In the genomic region with DNA sequence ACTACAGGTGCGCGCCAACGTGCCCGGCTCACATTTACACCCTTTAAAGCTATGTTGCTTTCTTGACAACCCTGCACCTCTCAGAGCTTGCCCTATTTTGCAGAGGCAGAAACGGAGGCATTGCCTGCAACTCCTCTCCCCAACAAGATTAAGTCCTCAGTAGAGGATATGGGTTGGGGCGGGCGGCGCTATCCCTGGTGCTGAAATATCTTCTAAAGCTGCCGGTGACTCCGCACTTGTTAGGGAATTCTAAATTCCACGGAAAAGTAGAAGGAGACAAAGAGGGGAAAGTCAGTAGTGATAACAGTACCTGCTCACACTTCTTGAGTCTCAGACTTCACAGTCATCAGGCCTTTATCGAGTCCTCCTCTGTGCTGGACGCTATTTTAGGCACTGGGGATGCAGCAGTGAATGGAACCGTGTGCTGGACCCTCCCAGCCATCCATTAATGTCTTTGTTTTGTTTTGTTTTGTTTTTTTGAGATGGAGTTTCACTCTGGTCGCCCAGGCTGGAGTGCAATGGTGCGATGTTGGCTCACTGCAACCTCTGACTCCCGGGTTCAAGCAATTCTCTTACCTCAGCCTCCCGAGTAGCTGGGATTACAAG, we compare ENCODE assay signal across 9 cellular contexts. TPM values are rescaled to one million over a fixed set of nuclear protein-coding genes. Genes with fewer than 3 reads are reported as not detected.
A peak's percentile ranks its signal among the peaks of the same experiment; 100 is the strongest.
DNase-seq lines count a peak whose midpoint lies in the region; ATAC-seq and TF ChIP-seq lines count a peak whose summit lies in the region.
"Had no signal": no experiment of that assay in that cellular context is flagged by ENCODE, and none has a peak within 500 bp of the region (broad histone marks: within the 10 kb centered on the region; RNA-seq: fewer than 3 reads in every experiment).

No MANE protein-coding gene starts in this region.

- H3K4me3 ChIP-seq in adrenal gland (no peak overlapping the region), tibial artery (no peak overlapping the region), esophagus muscularis mucosa (no peak overlapping the region)
- H3K4me3 ChIP-seq: PC-9 had no signal

- no peak for TF ChIP-seq EP300 in esophagus muscularis mucosa (IDR thresholded peaks at IDR 0.05)

- ATAC-seq in GM21737 (IDR thresholded peaks at IDR 0.05; ENCODE audit: unreplicated experiment) (no peak), HG02642 (IDR thresholded peaks at IDR 0.05; ENCODE audit: poor library complexity, unreplicated experiment) (no peak)

- TF ChIP-seq POLR2A in adrenal gland (IDR thresholded peaks at IDR 0.05) (no peak), esophagus muscularis mucosa (IDR thresholded peaks at IDR 0.05; ENCODE audit: low read depth) (no peak)

- H3K27ac ChIP-seq in adrenal gland (no peak overlapping the region), tibial artery (no peak overlapping the region), esophagus muscularis mucosa (replicated peaks in 1 of 4) (no peak overlapping the region)
- H3K27ac ChIP-seq: PC-9 had no signal

- intact Hi-C loops in adrenal gland (cut with DNase I) (no loop called here), tibial artery (cut with DNase I; ENCODE audit: low total_unique reads) (no loop called here), esophagus muscularis mucosa (cut with DNase I) (no loop called here)

- in situ Hi-C loops in Caki2 (cut with HindIII; ENCODE audit: low pct_unique_long_range_greater_than_20kb, low sequenced_read_pairs): no loop called here

- H3K27me3 ChIP-seq in adrenal gland (no peaks in the 10 kb centered on the region), tibial artery (peaks cover 0 to 43% of the 10 kb centered on the region in 2 donors), esophagus muscularis mucosa (peaks cover 0 to 71% (median 3%) of the 10 kb centered on the region in 4 donors)

- no peaks in the 10 kb centered on the region for H3K9me3 ChIP-seq in adrenal gland (replicated peaks in 1 of 3)
- H3K9me3 ChIP-seq in tibial artery: no peaks in the 10 kb centered on the region
- H3K9me3 ChIP-seq in esophagus muscularis mucosa: no peaks in the 10 kb centered on the region

- TF ChIP-seq CTCF in adrenal gland (IDR thresholded peaks at IDR 0.05): no peak
- TF ChIP-seq CTCF in tibial artery (IDR thresholded peaks at IDR 0.05): no peak
- no peak for TF ChIP-seq CTCF in esophagus muscularis mucosa (IDR thresholded peaks at IDR 0.05)

- DNase-seq in Caki2 (ENCODE audit: low read depth) (peak; percentile 67), KG1 (lab: John Stamatoyannopoulos, UW) (peak; percentile 10), adrenal gland (peak in 4 of 7 donors; percentile 38 to 52 (median 42)), left kidney (ENCODE audit: low read depth, low spot score) (peak; percentile 89), tibial artery (no peak), esophagus muscularis mucosa (ENCODE audit: extremely low spot score) (no peak)

- WGBS in adrenal gland, 4 donors: 21 to 36% (median 27%) methylated on average over 18 of the region's 18 CpGs
- 31% methylated on average over 18 of the region's 18 CpGs for WGBS in esophagus muscularis mucosa

- H3K4me1 ChIP-seq in adrenal gland (replicated peaks in 1 of 2) (no peaks in the 10 kb centered on the region), tibial artery (no peaks in the 10 kb centered on the region), esophagus muscularis mucosa (no peaks in the 10 kb centered on the region)

- H3K36me3 ChIP-seq in adrenal gland (replicated peaks in 1 of 2) (no peaks in the 10 kb centered on the region), tibial artery (no peaks in the 10 kb centered on the region), esophagus muscularis mucosa (no peaks in the 10 kb centered on the region)

RNA-seq across cellular contexts. Expression of gene SLC5A5, which starts 18.0 kb away (rescaled TPM):
- total RNA-seq in Caki2 (2014; rRNA removed; shearing (Covaris generic); ENCODE audit: low replicate concordance): not detected in 2 replicates
- total RNA-seq in adrenal gland: not detected
- polyA plus RNA-seq in adrenal gland: under 1 TPM in 1 of 3 donors, not detected in 2; 0.03 TPM
- total RNA-seq in esophagus muscularis mucosa: under 1 TPM in 1 of 4 donors, not detected in 3; 0.17 TPM
- total RNA-seq: PC-9 had no signal

RNA-seq across cellular contexts. Expression of gene RPL18A, which starts 30.0 kb away (rescaled TPM):
- total RNA-seq in Caki2 (2014; rRNA removed; shearing (Covaris generic); ENCODE audit: low replicate concordance): 852 and 893 TPM in 2 replicates
- total RNA-seq in adrenal gland: 1,000 to 10,000 TPM in 7 of 8 donors, 100 to 1,000 TPM in 1; 952 to 2,121 (median 1,419) TPM
- polyA plus RNA-seq in adrenal gland: 1,000 to 10,000 TPM in 2 of 3 donors, 100 to 1,000 TPM in 1; 345 to 1,991 (median 1,151) TPM
- total RNA-seq in esophagus muscularis mucosa: 1,000 to 10,000 TPM; 1,042 to 1,624 (median 1,374) TPM

RNA-seq across cellular contexts. Expression of gene JAK3, which starts 41.9 kb away (rescaled TPM):
- 2.5 and 5.0 TPM in 2 replicates for total RNA-seq in Caki2 (2014; rRNA removed; shearing (Covaris generic); ENCODE audit: low replicate concordance)
- total RNA-seq in adrenal gland (10 to 100 TPM in 3 of 8 donors, 1 to 10 TPM in 5; 1.8 to 15.5 (median 9.1) TPM), esophagus muscularis mucosa (1 to 10 TPM; 2.1 to 8.9 (median 3.4) TPM)
- polyA plus RNA-seq in adrenal gland: 10 to 100 TPM in 1 of 3 donors, 1 to 10 TPM in 2; 2.1 to 11.3 (median 6.9) TPM

RNA-seq across cellular contexts. Expression of gene CCDC124, which starts 43.1 kb away (rescaled TPM):
- total RNA-seq in Caki2 (2014; rRNA removed; shearing (Covaris generic); ENCODE audit: low replicate concordance): 204 and 270 TPM in 2 replicates
- 10 to 100 TPM; 43.2 to 70.0 (median 65.9) TPM for total RNA-seq in adrenal gland
- 100 to 1,000 TPM in 2 of 3 donors, 10 to 100 TPM in 1; 11.3 to 143 (median 114) TPM for polyA plus RNA-seq in adrenal gland
- 10 to 100 TPM; 51.2 to 97.4 (median 74.3) TPM for total RNA-seq in esophagus muscularis mucosa

Comparison
In these comparisons a context has a peak if more than half of its experiments do, and no peak if none do; other contexts are left out.
1. DNase-seq: peak in Caki2 (single experiment), KG1 (single experiment), adrenal gland (4 of 7) and left kidney (single experiment); none in tibial artery (0 of 2) and esophagus muscularis mucosa (single experiment).